1 cellular context compared by ENCODE assay signal in genomic region chr17:69540356-69540755, GRCh38.
TF ChIP-seq lines count a peak whose summit lies in the region.

No MANE protein-coding gene starts in this region.

TF ChIP-seq in SK-N-SH treated with all-trans-retinoic acid at 6 μM for 48 hours, 23 proteins besides CTCF, POLR2A, EP300 and RAD21 (continued from another document):
- TF ChIP-seq, protein P1, sequence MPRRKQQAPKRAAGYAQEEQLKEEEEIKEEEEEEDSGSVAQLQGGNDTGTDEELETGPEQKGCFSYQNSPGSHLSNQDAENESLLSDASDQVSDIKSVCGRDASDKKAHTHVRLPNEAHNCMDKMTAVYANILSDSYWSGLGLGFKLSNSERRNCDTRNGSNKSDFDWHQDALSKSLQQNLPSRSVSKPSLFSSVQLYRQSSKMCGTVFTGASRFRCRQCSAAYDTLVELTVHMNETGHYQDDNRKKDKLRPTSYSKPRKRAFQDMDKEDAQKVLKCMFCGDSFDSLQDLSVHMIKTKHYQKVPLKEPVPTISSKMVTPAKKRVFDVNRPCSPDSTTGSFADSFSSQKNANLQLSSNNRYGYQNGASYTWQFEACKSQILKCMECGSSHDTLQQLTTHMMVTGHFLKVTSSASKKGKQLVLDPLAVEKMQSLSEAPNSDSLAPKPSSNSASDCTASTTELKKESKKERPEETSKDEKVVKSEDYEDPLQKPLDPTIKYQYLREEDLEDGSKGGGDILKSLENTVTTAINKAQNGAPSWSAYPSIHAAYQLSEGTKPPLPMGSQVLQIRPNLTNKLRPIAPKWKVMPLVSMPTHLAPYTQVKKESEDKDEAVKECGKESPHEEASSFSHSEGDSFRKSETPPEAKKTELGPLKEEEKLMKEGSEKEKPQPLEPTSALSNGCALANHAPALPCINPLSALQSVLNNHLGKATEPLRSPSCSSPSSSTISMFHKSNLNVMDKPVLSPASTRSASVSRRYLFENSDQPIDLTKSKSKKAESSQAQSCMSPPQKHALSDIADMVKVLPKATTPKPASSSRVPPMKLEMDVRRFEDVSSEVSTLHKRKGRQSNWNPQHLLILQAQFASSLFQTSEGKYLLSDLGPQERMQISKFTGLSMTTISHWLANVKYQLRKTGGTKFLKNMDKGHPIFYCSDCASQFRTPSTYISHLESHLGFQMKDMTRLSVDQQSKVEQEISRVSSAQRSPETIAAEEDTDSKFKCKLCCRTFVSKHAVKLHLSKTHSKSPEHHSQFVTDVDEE (CRISPR knock-in tag; IDR thresholded peaks at IDR 0.05), result no peak
- TF ChIP-seq OSR1 (CRISPR knock-in tag; IDR thresholded peaks at IDR 0.05) (no peak), ZNF565 (CRISPR knock-in tag; conservative IDR thresholded peaks at IDR 0.05; ENCODE audit: low read depth) (no peak)
